Comparison of ENCODE assay signal across 8 cellular contexts in the genomic region with DNA sequence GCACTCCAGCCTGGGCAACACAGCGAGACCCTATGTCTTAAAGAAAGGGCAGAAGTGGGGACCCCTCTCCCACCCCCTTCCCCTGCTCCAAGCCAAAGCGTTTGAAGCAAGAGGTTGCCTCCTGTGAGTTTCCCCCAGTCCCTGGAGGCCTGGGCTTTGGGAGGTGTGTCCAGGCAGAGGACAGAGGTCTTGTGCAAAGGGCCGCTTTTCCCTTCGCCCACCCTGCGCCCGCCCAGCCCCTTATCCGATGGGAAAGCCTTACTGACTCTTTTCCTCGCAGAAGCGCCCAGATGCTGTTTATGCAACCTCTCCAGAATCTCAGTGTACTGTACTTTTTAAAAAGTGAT. TPM values are rescaled to one million over a fixed set of nuclear protein-coding genes. Genes with fewer than 3 reads are reported as not detected.
DNase-seq lines count a peak whose midpoint lies in the region; ATAC-seq, FAIRE-seq and TF ChIP-seq lines count a peak whose summit lies in the region.

No MANE protein-coding gene starts in this region.

- TF ChIP-seq CTCF in BE2C (IDR thresholded peaks at IDR 0.05; ENCODE audit: low read depth, low read length) (no peak), dorsolateral prefrontal cortex (IDR thresholded peaks at IDR 0.05 in 54 of 56, conservative IDR thresholded peaks at IDR 0.05 in 2 of 56; ENCODE audit: low read depth in 1 of 56, partially characterized antibody in 56 of 56) (no peak), natural killer cell (IDR thresholded peaks at IDR 0.05) (no peak)

- peaks cover 0 to 15% of the 10 kb centered on the region in 2 donors for H3K4me1 Mint-ChIP-seq in natural killer cell

- peak overlapping the region; percentile 59 for H3K4me3 ChIP-seq in BE2C (ENCODE audit: low read depth, low read length)
- peak overlapping the region; percentile 52 for H3K4me3 ChIP-seq in Jurkat, Clone E6-1 (ENCODE audit: low read length)
- peak overlapping the region; percentile 23 to 72 (median 55) for H3K4me3 ChIP-seq in dorsolateral prefrontal cortex

- H3K27ac Mint-ChIP-seq in natural killer cell, result peak overlapping the region in 1 of 2 donors; percentile 76

- H3K27ac ChIP-seq in dorsolateral prefrontal cortex, result peak overlapping the region in 54 of 59 donors; percentile 9 to 84 (median 70)

- peak overlapping the region; percentile 82 for H3K4me3 Mint-ChIP-seq in natural killer cell

- H3K27me3 Mint-ChIP-seq in natural killer cell (ENCODE audit: low read depth in 2 of 2), result no peaks in the 10 kb centered on the region

- TF ChIP-seq POLR2A in GM12891 (IDR thresholded peaks at IDR 0.05; ENCODE audit: low read depth, low read length), result no peak

- no peak for DNase-seq in BE2C
- DNase-seq in Jurkat, Clone E6-1 (ENCODE audit: low read depth, low spot score), result no peak
- DNase-seq in dorsolateral prefrontal cortex, result no peak
- no peak for DNase-seq in natural killer cell
- no peak for DNase-seq in OCI-M2 (lab: John Stamatoyannopoulos, UW; ENCODE audit: unreplicated experiment)
- DNase-seq in stimulated activated CD4-positive, alpha-beta T cell treated with anti-CD3 and anti-CD28 coated beads, Interleukin-12 subunit alpha, Interleukin-12 subunit beta, amount 100 ng/mL, for 4 hours, result no peak
- no peak for DNase-seq in NAMALWA (ENCODE audit: low spot score)
- DNase-seq in GM12891 (ENCODE audit: insufficient read length, low spot score), result no peak

- no peak for ATAC-seq in natural killer cell

- no peaks in the 10 kb centered on the region for H3K9me3 Mint-ChIP-seq in natural killer cell

- H3K27me3 ChIP-seq in BE2C, result no peaks in the 10 kb centered on the region
- no peaks in the 10 kb centered on the region for H3K27me3 ChIP-seq in dorsolateral prefrontal cortex

- H3K9me3 ChIP-seq in BE2C, result no peaks in the 10 kb centered on the region

- intact Hi-C loops in dorsolateral prefrontal cortex (cut with DNase I), result no loop called here
- intact Hi-C loops in natural killer cell (cut with micrococcal nuclease), result no loop called here

- H3K36me3 Mint-ChIP-seq in natural killer cell, result no peaks in the 10 kb centered on the region

- FAIRE-seq in GM12891 (lab: Jason Lieb, UNC), result no peak

- H3K36me3 ChIP-seq in BE2C, result no peaks in the 10 kb centered on the region

- H3K4me1 ChIP-seq in BE2C, result peaks cover 13% of the 10 kb centered on the region

TF ChIP-seq in GM12891, 5 proteins besides CTCF, POLR2A, EP300 and RAD21:
- TF ChIP-seq TAF1 (IDR thresholded peaks at IDR 0.05; ENCODE audit: low read depth, low read length) (no peak), SPI1 (IDR thresholded peaks at IDR 0.05; ENCODE audit: low read depth, low read length) (no peak), PAX5 (IDR thresholded peaks at IDR 0.05; ENCODE audit: insufficient read depth, low read length, severe bottlenecking) (no peak), POU2F2 (IDR thresholded peaks at IDR 0.05; ENCODE audit: low read depth, low read length) (no peak), POLR2AphosphoS5 (IDR thresholded peaks at IDR 0.05; ENCODE audit: low read depth, low read length) (no peak)
TF ChIP-seq in GM12891: peak in this region for 0.

RNA-seq across cellular contexts. Expression of a gene that starts 50.6 kb away (rescaled TPM):
- polyA plus RNA-seq in BE2C (2012; ENCODE audit: insufficient read depth, insufficient read length, low read depth), result 115 TPM
- polyA plus RNA-seq in Jurkat, Clone E6-1 (2012; ENCODE audit: insufficient read depth, insufficient read length), result 73.7 TPM
- total RNA-seq in dorsolateral prefrontal cortex (100 to 1,000 TPM; 214 to 370 (median 288) TPM), natural killer cell (100 to 1,000 TPM; 153 to 222 (median 188) TPM)
- polyA plus RNA-seq in GM12891 (2012; ENCODE audit: low read depth, missing spikeins), result 62.3 TPM
